In genomic region chr19:51783373-51783772, GRCh38 we compare ENCODE assay signal across 10 cellular contexts. TPM values are rescaled to one million over a fixed set of nuclear protein-coding genes. Genes with fewer than 3 reads are reported as not detected.
A peak's percentile ranks its signal among the peaks of the same experiment; 100 is the strongest.
DNase-seq lines count a peak whose midpoint lies in the region; ATAC-seq, FAIRE-seq and TF ChIP-seq lines count a peak whose summit lies in the region.
"Had no signal": no experiment of that assay in that cellular context is flagged by ENCODE, and none has a peak within 500 bp of the region (broad histone marks: within the 10 kb centered on the region; RNA-seq: fewer than 3 reads in every experiment).

No MANE protein-coding gene starts in this region.

- H3K27me3 ChIP-seq in endodermal cell (ENCODE audit: control insufficient read depth, insufficient read depth, low read length, poor library complexity, severe bottlenecking) (peaks cover 28% of the 10 kb centered on the region), psoas muscle (ENCODE audit: insufficient read depth in 3 of 3, low read length in 2 of 3) (peaks cover 0 to 17% (median 0%) of the 10 kb centered on the region in 3 donors), small intestine (ENCODE audit: control insufficient read depth in 2 of 2, insufficient read depth in 2 of 2, low read length in 2 of 2) (no peaks in the 10 kb centered on the region)

- CTCF ChIA-PET in activated naive CD4-positive, alpha-beta T cell treated with anti-CD3 and anti-CD28 coated beads for 36 hours (lab: Charles Lee), result no interaction called here

- no peaks in the 10 kb centered on the region for H3K9me3 ChIP-seq in endodermal cell (ENCODE audit: control insufficient read depth, low read length)
- H3K9me3 ChIP-seq in psoas muscle, result no peaks in the 10 kb centered on the region
- H3K9me3 ChIP-seq in small intestine (ENCODE audit: control insufficient read depth, low read depth), result no peaks in the 10 kb centered on the region

- peak; percentile 47 for DNase-seq in activated naive CD4-positive, alpha-beta T cell treated with anti-CD3 and anti-CD28 coated beads for 36 hours
- DNase-seq in activated naive CD4-positive, alpha-beta T cell treated with Interleukin-2 at 50 U/mL for 16 hours, result no peak
- DNase-seq in NOMO-1 (lab: John Stamatoyannopoulos, UW; ENCODE audit: unreplicated experiment in 2 of 2), result peak; percentile 74 to 94
- peak; percentile 52 for DNase-seq in endodermal cell
- no peak for DNase-seq in psoas muscle
- DNase-seq in small intestine, result no peak
- DNase-seq: stimulated activated CD4-positive, alpha-beta T cell treated with anti-CD3 and anti-CD28 coated beads, Interleukin-2, amount 100 ng/mL, for 48 hours had no signal

- peaks cover 23% of the 10 kb centered on the region for H3K27me3 Mint-ChIP-seq in activated naive CD4-positive, alpha-beta T cell treated with anti-CD3 and anti-CD28 coated beads for 36 hours (ENCODE audit: low read depth)
- H3K27me3 Mint-ChIP-seq in endodermal cell (ENCODE audit: insufficient read depth), result peaks cover 39% of the 10 kb centered on the region
- H3K27me3 Mint-ChIP-seq in stimulated activated memory B cell treated with anti-CD40 and anti-IgM and Interleukin-4, amounts not matched to agents 10 μg/mL and 1 μg/mL and 100 μg/mL, for 72 hours, result peaks cover 18% of the 10 kb centered on the region

- no peak for FAIRE-seq in small intestine (lab: Jason Lieb, UNC)

- H3K36me3 Mint-ChIP-seq in activated naive CD4-positive, alpha-beta T cell treated with anti-CD3 and anti-CD28 coated beads for 36 hours (ENCODE audit: low read depth), result no peaks in the 10 kb centered on the region
- H3K36me3 Mint-ChIP-seq in endodermal cell (ENCODE audit: low read depth), result no peaks in the 10 kb centered on the region
- H3K36me3 Mint-ChIP-seq in stimulated activated memory B cell treated with anti-CD40 and anti-IgM and Interleukin-4, amounts not matched to agents 10 μg/mL and 1 μg/mL and 100 μg/mL, for 72 hours, result no peaks in the 10 kb centered on the region
- H3K36me3 Mint-ChIP-seq: activated naive CD4-positive, alpha-beta T cell treated with anti-CD3 and anti-CD28 coated beads, Interleukin-2, amount 50 U/mL, for 72 hours had no signal

- no peak overlapping the region for H3K4me3 ChIP-seq in endodermal cell (ENCODE audit: low read length)
- H3K4me3 ChIP-seq in psoas muscle, result no peak overlapping the region
- no peak overlapping the region for H3K4me3 ChIP-seq in small intestine (ENCODE audit: low read depth in 1 of 2, low read length in 2 of 2)

- no peak overlapping the region for H3K9ac ChIP-seq in endodermal cell (ENCODE audit: extremely low read depth, low read length, poor library complexity, severe bottlenecking)

- H3K36me3 ChIP-seq in endodermal cell (ENCODE audit: control insufficient read depth, insufficient read depth, low read length) (no peaks in the 10 kb centered on the region), psoas muscle (ENCODE audit: insufficient read depth in 1 of 2, low read depth in 1 of 2) (no peaks in the 10 kb centered on the region), small intestine (ENCODE audit: control insufficient read depth in 2 of 2, insufficient read depth in 2 of 2, low read length in 2 of 2) (no peaks in the 10 kb centered on the region)

- WGBS in endodermal cell (ENCODE audit: insufficient coverage in 1 of 2, insufficient read length in 1 of 2), 2 experiments, result 31 to 40% methylated on average over 3 of the region's 3 CpGs
- 36 to 44% (median 36%) methylated on average over 3 of the region's 3 CpGs for WGBS in psoas muscle, 3 donors
- WGBS in small intestine, 3 donors, result 21 to 40% (median 24%) methylated on average over 3 of the region's 3 CpGs

- H3K9me3 Mint-ChIP-seq in activated naive CD4-positive, alpha-beta T cell treated with anti-CD3 and anti-CD28 coated beads for 36 hours, result no peaks in the 10 kb centered on the region
- peaks cover 2% of the 10 kb centered on the region for H3K9me3 Mint-ChIP-seq in endodermal cell
- peaks cover 10% of the 10 kb centered on the region for H3K9me3 Mint-ChIP-seq in stimulated activated memory B cell treated with anti-CD40 and anti-IgM and Interleukin-4, amounts not matched to agents 10 μg/mL and 1 μg/mL and 100 μg/mL, for 72 hours

- peak; percentile 66 for TF ChIP-seq CTCF in endodermal cell (conservative IDR thresholded peaks at IDR 0.05)
- TF ChIP-seq CTCF in psoas muscle (IDR thresholded peaks at IDR 0.05), result no peak

- no peak overlapping the region for H3K27ac ChIP-seq in endodermal cell (ENCODE audit: low read depth, low read length)
- H3K27ac ChIP-seq in psoas muscle, result no peak overlapping the region
- no peak overlapping the region for H3K27ac ChIP-seq in small intestine (ENCODE audit: low read depth in 1 of 2, low read length in 1 of 2)

- H3K27ac Mint-ChIP-seq in activated naive CD4-positive, alpha-beta T cell treated with anti-CD3 and anti-CD28 coated beads for 36 hours, result no peak overlapping the region
- H3K27ac Mint-ChIP-seq in endodermal cell, result no peak overlapping the region
- no peak overlapping the region for H3K27ac Mint-ChIP-seq in stimulated activated memory B cell treated with anti-CD40 and anti-IgM and Interleukin-4, amounts not matched to agents 10 μg/mL and 1 μg/mL and 100 μg/mL, for 72 hours
- H3K27ac Mint-ChIP-seq: activated naive CD4-positive, alpha-beta T cell treated with anti-CD3 and anti-CD28 coated beads, Interleukin-2, amount 50 U/mL, for 72 hours had no signal

- no peaks in the 10 kb centered on the region for H3K4me1 ChIP-seq in endodermal cell (ENCODE audit: control insufficient read depth, insufficient read depth, low read length)
- H3K4me1 ChIP-seq in psoas muscle, result no peaks in the 10 kb centered on the region
- no peaks in the 10 kb centered on the region for H3K4me1 ChIP-seq in small intestine (ENCODE audit: control insufficient read depth in 2 of 2, insufficient read depth in 1 of 2, low read depth in 1 of 2, low read length in 1 of 2)

- peak; percentile 47 for ATAC-seq in stimulated activated memory B cell treated with anti-CD40 and anti-IgM and Interleukin-4, amounts not matched to agents 10 μg/mL and 1 μg/mL and 100 μg/mL, for 72 hours
- ATAC-seq in psoas muscle (no peak), HG02763 (IDR thresholded peaks at IDR 0.05; ENCODE audit: unreplicated experiment) (no peak)

- no peak overlapping the region for H3K4me3 Mint-ChIP-seq in activated naive CD4-positive, alpha-beta T cell treated with anti-CD3 and anti-CD28 coated beads for 36 hours
- no peak overlapping the region for H3K4me3 Mint-ChIP-seq in endodermal cell
- no peak overlapping the region for H3K4me3 Mint-ChIP-seq in stimulated activated memory B cell treated with anti-CD40 and anti-IgM and Interleukin-4, amounts not matched to agents 10 μg/mL and 1 μg/mL and 100 μg/mL, for 72 hours

- H3K4me1 Mint-ChIP-seq in activated naive CD4-positive, alpha-beta T cell treated with anti-CD3 and anti-CD28 coated beads for 36 hours (ENCODE audit: low read depth), result no peaks in the 10 kb centered on the region
- H3K4me1 Mint-ChIP-seq in endodermal cell, result no peaks in the 10 kb centered on the region
- H3K4me1 Mint-ChIP-seq in stimulated activated memory B cell treated with anti-CD40 and anti-IgM and Interleukin-4, amounts not matched to agents 10 μg/mL and 1 μg/mL and 100 μg/mL, for 72 hours, result no peaks in the 10 kb centered on the region

- intact Hi-C loops in activated naive CD4-positive, alpha-beta T cell treated with anti-CD3 and anti-CD28 coated beads for 36 hours (cut with micrococcal nuclease), result loop anchor here (10.0 kb wide), 1 partner anchor 451 kb away; no protein-coding TSS in a partner anchor
- intact Hi-C loops in psoas muscle (cut with DNase I), result loop anchor here in 1 of 2 donors (5.0 kb wide), 1 partner anchor 446 kb away; no protein-coding TSS in a partner anchor

RNA-seq across cellular contexts. Expression of gene FPR3, which starts 11.6 kb away (rescaled TPM):
- not detected for total RNA-seq in activated naive CD4-positive, alpha-beta T cell treated with anti-CD3 and anti-CD28 coated beads for 36 hours
- total RNA-seq in endodermal cell (not detected), psoas muscle (1 to 10 TPM; 1.2 to 2.3 (median 1.8) TPM)
- not detected for polyA plus RNA-seq in endodermal cell (2013, experiment 1 of 2)
- polyA plus RNA-seq in endodermal cell (2013, experiment 2 of 2), result not detected
- polyA plus RNA-seq in psoas muscle (under 1 TPM; 0.27 to 0.66 (median 0.32) TPM), small intestine (1 to 10 TPM in 2 of 3 donors, under 1 TPM in 1; 0.89 to 4.5 (median 3.0) TPM)
- total RNA-seq: activated naive CD4-positive, alpha-beta T cell treated with anti-CD3 and anti-CD28 coated beads, Interleukin-2, amount 50 U/mL, for 72 hours had no signal

RNA-seq across cellular contexts. Expression of gene FPR2, which starts 22.4 kb away (rescaled TPM):
- total RNA-seq in activated naive CD4-positive, alpha-beta T cell treated with anti-CD3 and anti-CD28 coated beads for 36 hours, result not detected
- under 1 TPM in 1 of 2 donors, not detected in 1; 0.11 TPM for total RNA-seq in endodermal cell
- polyA plus RNA-seq in endodermal cell (2013, experiment 1 of 2), result not detected
- not detected for polyA plus RNA-seq in endodermal cell (2013, experiment 2 of 2)
- under 1 TPM; 0.30 to 0.98 (median 0.68) TPM for total RNA-seq in psoas muscle
- polyA plus RNA-seq in psoas muscle, result under 1 TPM; 0.06 to 0.21 (median 0.08) TPM
- 1 to 10 TPM in 2 of 3 donors, not detected in 1; 1.8 to 2.6 TPM for polyA plus RNA-seq in small intestine
- total RNA-seq: activated naive CD4-positive, alpha-beta T cell treated with anti-CD3 and anti-CD28 coated beads, Interleukin-2, amount 50 U/mL, for 72 hours had no signal

RNA-seq across cellular contexts. Expression of gene FPR1, which starts 31.7 kb away (rescaled TPM):
- not detected for total RNA-seq in activated naive CD4-positive, alpha-beta T cell treated with anti-CD3 and anti-CD28 coated beads for 36 hours
- total RNA-seq in endodermal cell (not detected), psoas muscle (1 to 10 TPM; 1.5 to 6.7 (median 3.5) TPM)
- polyA plus RNA-seq in endodermal cell (2013, experiment 1 of 2), result not detected
- not detected for polyA plus RNA-seq in endodermal cell (2013, experiment 2 of 2)
- polyA plus RNA-seq in psoas muscle (1 to 10 TPM in 1 of 3 donors, under 1 TPM in 2; 0.45 to 2.1 (median 0.55) TPM), small intestine (1 to 10 TPM; 1.6 to 8.1 (median 2.2) TPM)
- total RNA-seq: activated naive CD4-positive, alpha-beta T cell treated with anti-CD3 and anti-CD28 coated beads, Interleukin-2, amount 50 U/mL, for 72 hours had no signal

RNA-seq across cellular contexts. Expression of gene HAS1, which starts 59.6 kb away (rescaled TPM):
- not detected for total RNA-seq in activated naive CD4-positive, alpha-beta T cell treated with anti-CD3 and anti-CD28 coated beads for 36 hours
- total RNA-seq in endodermal cell (under 1 TPM in 1 of 2 donors, not detected in 1; 0.22 TPM), psoas muscle (under 1 TPM in 2 of 4 donors, not detected in 2; 0.32 to 0.46 TPM)
- 0.78 TPM for polyA plus RNA-seq in endodermal cell (2013, experiment 1 of 2)
- 1.0 TPM for polyA plus RNA-seq in endodermal cell (2013, experiment 2 of 2)
- polyA plus RNA-seq in psoas muscle (under 1 TPM; 0.04 to 0.25 (median 0.04) TPM), small intestine (1 to 10 TPM in 1 of 3 donors, not detected in 2; 1.1 TPM)
- total RNA-seq: activated naive CD4-positive, alpha-beta T cell treated with anti-CD3 and anti-CD28 coated beads, Interleukin-2, amount 50 U/mL, for 72 hours had no signal

Comparison
In these comparisons a context has a peak if more than half of its experiments do, and no peak if none do; other contexts are left out.
1. DNase-seq: peak in activated naive CD4-positive, alpha-beta T cell treated with anti-CD3 and anti-CD28 coated beads for 36 hours (single experiment), NOMO-1 (2 of 2) and endodermal cell (single experiment); none in activated naive CD4-positive, alpha-beta T cell treated with Interleukin-2 at 50 U/mL for 16 hours (single experiment), psoas muscle (0 of 2) and small intestine (single experiment).